ENCODE assay signal across 9 cellular contexts in the genomic region with DNA sequence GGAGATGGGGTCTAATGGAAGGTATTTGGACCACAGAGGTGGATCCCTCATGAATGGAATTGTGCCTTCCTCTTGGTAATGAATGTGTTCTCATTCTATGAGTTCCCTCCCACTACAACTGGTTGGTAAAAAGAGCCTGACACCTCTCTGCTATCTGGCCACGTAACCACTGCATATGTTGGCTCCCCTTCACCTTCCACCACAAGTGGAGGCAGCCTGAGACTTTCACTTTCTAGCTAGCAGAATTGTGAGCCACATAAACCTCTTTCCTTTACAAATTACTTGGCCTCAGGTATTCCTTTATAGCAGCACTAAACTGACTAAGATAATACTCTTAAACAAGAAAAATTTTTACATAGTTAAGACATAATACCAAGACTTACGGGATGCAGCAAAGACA.
DNase-seq lines count a peak whose midpoint lies in the region; ATAC-seq and TF ChIP-seq lines count a peak whose summit lies in the region.
"Had no signal": no experiment of that assay in that cellular context is flagged by ENCODE, and none has a peak within 500 bp of the region (broad histone marks: within the 10 kb centered on the region; RNA-seq: fewer than 3 reads in every experiment).

No MANE protein-coding gene starts in this region.

- TF ChIP-seq CTCF in astrocyte of the cerebellum (IDR thresholded peaks at IDR 0.05; ENCODE audit: low read depth, low read length, missing control alignments) (no peak), chondrocyte (IDR thresholded peaks at IDR 0.05) (no peak)

- no peak overlapping the region for H3K9ac ChIP-seq in GM23248

- H3K4me3 Mint-ChIP-seq in chondrocyte (ENCODE audit: unreplicated experiment) = no peak overlapping the region

- no peaks in the 10 kb centered on the region for H3K9me2 ChIP-seq in GM23248 (ENCODE audit: insufficient read depth)

- peaks cover 77% of the 10 kb centered on the region for H3K79me2 ChIP-seq in GM23248 (ENCODE audit: insufficient read depth)

- H2AFZ ChIP-seq in GM23248 = no peak overlapping the region

- H4K20me1 ChIP-seq in GM23248 (ENCODE audit: insufficient read depth) = peaks cover 21% of the 10 kb centered on the region; the same call in 1 of the 2 replicates

- H3K27ac Mint-ChIP-seq in chondrocyte (ENCODE audit: unreplicated experiment) = no peak overlapping the region

- no peaks in the 10 kb centered on the region; the same call in 1 of the 2 replicates for H3K4me1 ChIP-seq in GM23248 (ENCODE audit: insufficient read depth)
- no peaks in the 10 kb centered on the region for H3K4me1 ChIP-seq in right cardiac atrium (ENCODE audit: control insufficient read depth, insufficient read depth, low read length)

- no peak overlapping the region for H3K4me2 ChIP-seq in GM23248 (ENCODE audit: unreplicated experiment)

- no peaks in the 10 kb centered on the region for H3F3A ChIP-seq in GM23248 (ENCODE audit: insufficient read depth)

- ATAC-seq in GM21447 (IDR thresholded peaks at IDR 0.05; ENCODE audit: unreplicated experiment) (peak; percentile 97), right cardiac atrium (no peak)

- H3K27me3 ChIP-seq in GM23248 (replicated peaks; ENCODE audit: insufficient read depth) (no peaks in the 10 kb centered on the region), right cardiac atrium (ENCODE audit: control insufficient read depth, insufficient read depth) (no peaks in the 10 kb centered on the region)
- H3K27me3 ChIP-seq: cardiac muscle cell had no signal

- no peaks in the 10 kb centered on the region for H3K36me3 Mint-ChIP-seq in chondrocyte (ENCODE audit: low read depth)

- H3K4me1 Mint-ChIP-seq in chondrocyte (ENCODE audit: low read depth) = peaks cover 25% of the 10 kb centered on the region

- H3K27me3 Mint-ChIP-seq in chondrocyte (ENCODE audit: low read depth) = no peaks in the 10 kb centered on the region

- H3K27ac ChIP-seq in GM23248 = no peak overlapping the region
- no peak overlapping the region for H3K27ac ChIP-seq in right cardiac atrium (ENCODE audit: low read length)
- H3K27ac ChIP-seq: cardiac muscle cell had no signal

- peak overlapping the region; percentile 25; the same call in 1 of the 2 replicates for H3K4me3 ChIP-seq in GM08714 (ENCODE audit: low read length)
- H3K4me3 ChIP-seq in astrocyte of the cerebellum (ENCODE audit: low read depth, low read length) = no peak overlapping the region
- H3K4me3 ChIP-seq in GM23248 = no peak overlapping the region
- H3K4me3 ChIP-seq in right cardiac atrium (ENCODE audit: low read length) = no peak overlapping the region
- H3K4me3 ChIP-seq: cardiac muscle cell had no signal

- DNase-seq in KBM-7 (peak; percentile 22), astrocyte of the cerebellum (ENCODE audit: low read depth) (peak; percentile 11), NCI-H2171 (lab: John Stamatoyannopoulos, UW) (no peak), chondrocyte (ENCODE audit: low spot score) (no peak), GM23248 (no peak), right cardiac atrium (no peak)

- no peaks in the 10 kb centered on the region for H3K9me3 ChIP-seq in GM23248 (ENCODE audit: low read depth)
- H3K9me3 ChIP-seq in right cardiac atrium (ENCODE audit: control insufficient read depth, low read length) = no peaks in the 10 kb centered on the region

- no peaks in the 10 kb centered on the region for H3K36me3 ChIP-seq in GM23248 (ENCODE audit: low read depth)
- H3K36me3 ChIP-seq: cardiac muscle cell had no signal

- intact Hi-C loops in right cardiac atrium (cut with DNase I) = no loop called here

- 96 to 98% methylated on average over 2 of the region's 2 CpGs for WGBS in GM23248 (ENCODE audit: low coverage in 1 of 2, low lambda C conversion rate in 2 of 2, missing lambda C conversion rate in 2 of 2), 2 experiments
- WGBS in right cardiac atrium = 84% methylated on average over 2 of the region's 2 CpGs

- H3K9me3 Mint-ChIP-seq in chondrocyte (ENCODE audit: low read depth) = no peaks in the 10 kb centered on the region

- in situ Hi-C loops in KBM-7 (cut with MboI; ENCODE audit: low pct_unique_long_range_greater_than_20kb, low sequenced_read_pairs) (no loop called here), astrocyte of the cerebellum (cut with HindIII; ENCODE audit: low sequenced_read_pairs) (no loop called here), GM23248 (cut with MboI) (no loop called here)

Comparison
In these comparisons a context has a peak if more than half of its experiments do, and no peak if none do; other contexts are left out.
1. DNase-seq: peak in KBM-7 (single experiment) and astrocyte of the cerebellum (single experiment); none in NCI-H2171 (single experiment), chondrocyte (single experiment), GM23248 (single experiment) and right cardiac atrium (0 of 3).